ENCODE assay signal across 1 cellular context in the genomic region with DNA sequence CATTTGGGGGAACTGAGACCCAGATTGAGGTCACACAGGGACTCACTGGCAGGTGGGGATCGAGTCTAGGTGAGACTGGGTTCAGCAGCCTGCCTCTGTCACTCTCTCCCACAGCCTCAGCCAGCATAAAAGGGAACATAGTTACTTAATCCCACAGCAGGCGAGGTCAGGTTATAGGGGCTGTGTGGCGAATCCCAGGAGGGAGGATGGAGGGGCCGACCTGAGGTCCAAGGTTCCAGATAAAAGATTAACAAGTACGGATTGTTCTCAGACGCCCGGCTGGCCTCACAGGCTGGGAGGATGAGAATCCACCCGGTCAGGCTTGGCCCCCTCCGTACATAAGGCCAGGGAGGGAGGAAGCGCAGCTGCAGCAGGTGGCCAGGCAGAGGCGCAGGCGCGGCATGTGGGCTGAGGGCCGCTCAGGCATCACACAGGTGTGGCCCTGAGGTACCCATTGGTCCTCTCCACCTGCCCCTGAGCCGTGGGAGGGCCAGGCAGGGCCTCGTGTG.
TF ChIP-seq lines count a peak whose summit lies in the region.

No MANE protein-coding gene starts in this region.

TF ChIP-seq in HepG2, 621 proteins besides CTCF, POLR2A, EP300 and RAD21 (continued from another document and continues in another):
- TF ChIP-seq NAIF1 (CRISPR knock-in tag; IDR thresholded peaks at IDR 0.05; ENCODE audit: borderline replicate concordance) = no peak
- TF ChIP-seq ZNF468 (CRISPR knock-in tag; IDR thresholded peaks at IDR 0.05) = no peak
- no peak; the same call in 1 of the 2 replicates for TF ChIP-seq NCOA2 (CRISPR knock-in tag; IDR thresholded peaks at IDR 0.05)
- no peak for TF ChIP-seq MED13 (CRISPR knock-in tag; IDR thresholded peaks at IDR 0.05)
- TF ChIP-seq CC2D1A (CRISPR knock-in tag; IDR thresholded peaks at IDR 0.05) = no peak
- TF ChIP-seq RFXAP (CRISPR knock-in tag; IDR thresholded peaks at IDR 0.05; ENCODE audit: borderline replicate concordance) = 0 out of 2 replicates have a peak, but pooled peaks have one; percentile 56
- TF ChIP-seq, protein P1, sequence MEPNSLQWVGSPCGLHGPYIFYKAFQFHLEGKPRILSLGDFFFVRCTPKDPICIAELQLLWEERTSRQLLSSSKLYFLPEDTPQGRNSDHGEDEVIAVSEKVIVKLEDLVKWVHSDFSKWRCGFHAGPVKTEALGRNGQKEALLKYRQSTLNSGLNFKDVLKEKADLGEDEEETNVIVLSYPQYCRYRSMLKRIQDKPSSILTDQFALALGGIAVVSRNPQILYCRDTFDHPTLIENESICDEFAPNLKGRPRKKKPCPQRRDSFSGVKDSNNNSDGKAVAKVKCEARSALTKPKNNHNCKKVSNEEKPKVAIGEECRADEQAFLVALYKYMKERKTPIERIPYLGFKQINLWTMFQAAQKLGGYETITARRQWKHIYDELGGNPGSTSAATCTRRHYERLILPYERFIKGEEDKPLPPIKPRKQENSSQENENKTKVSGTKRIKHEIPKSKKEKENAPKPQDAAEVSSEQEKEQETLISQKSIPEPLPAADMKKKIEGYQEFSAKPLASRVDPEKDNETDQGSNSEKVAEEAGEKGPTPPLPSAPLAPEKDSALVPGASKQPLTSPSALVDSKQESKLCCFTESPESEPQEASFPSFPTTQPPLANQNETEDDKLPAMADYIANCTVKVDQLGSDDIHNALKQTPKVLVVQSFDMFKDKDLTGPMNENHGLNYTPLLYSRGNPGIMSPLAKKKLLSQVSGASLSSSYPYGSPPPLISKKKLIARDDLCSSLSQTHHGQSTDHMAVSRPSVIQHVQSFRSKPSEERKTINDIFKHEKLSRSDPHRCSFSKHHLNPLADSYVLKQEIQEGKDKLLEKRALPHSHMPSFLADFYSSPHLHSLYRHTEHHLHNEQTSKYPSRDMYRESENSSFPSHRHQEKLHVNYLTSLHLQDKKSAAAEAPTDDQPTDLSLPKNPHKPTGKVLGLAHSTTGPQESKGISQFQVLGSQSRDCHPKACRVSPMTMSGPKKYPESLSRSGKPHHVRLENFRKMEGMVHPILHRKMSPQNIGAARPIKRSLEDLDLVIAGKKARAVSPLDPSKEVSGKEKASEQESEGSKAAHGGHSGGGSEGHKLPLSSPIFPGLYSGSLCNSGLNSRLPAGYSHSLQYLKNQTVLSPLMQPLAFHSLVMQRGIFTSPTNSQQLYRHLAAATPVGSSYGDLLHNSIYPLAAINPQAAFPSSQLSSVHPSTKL (CRISPR knock-in tag; IDR thresholded peaks at IDR 0.05) = peak; percentile 64; the same call in 1 of the 2 replicates
- TF ChIP-seq, protein P2, sequence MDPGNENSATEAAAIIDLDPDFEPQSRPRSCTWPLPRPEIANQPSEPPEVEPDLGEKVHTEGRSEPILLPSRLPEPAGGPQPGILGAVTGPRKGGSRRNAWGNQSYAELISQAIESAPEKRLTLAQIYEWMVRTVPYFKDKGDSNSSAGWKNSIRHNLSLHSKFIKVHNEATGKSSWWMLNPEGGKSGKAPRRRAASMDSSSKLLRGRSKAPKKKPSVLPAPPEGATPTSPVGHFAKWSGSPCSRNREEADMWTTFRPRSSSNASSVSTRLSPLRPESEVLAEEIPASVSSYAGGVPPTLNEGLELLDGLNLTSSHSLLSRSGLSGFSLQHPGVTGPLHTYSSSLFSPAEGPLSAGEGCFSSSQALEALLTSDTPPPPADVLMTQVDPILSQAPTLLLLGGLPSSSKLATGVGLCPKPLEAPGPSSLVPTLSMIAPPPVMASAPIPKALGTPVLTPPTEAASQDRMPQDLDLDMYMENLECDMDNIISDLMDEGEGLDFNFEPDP (CRISPR knock-in tag; conservative IDR thresholded peaks at IDR 0.05) = no peak
- TF ChIP-seq ELF1 (CRISPR knock-in tag; IDR thresholded peaks at IDR 0.05) = peak; percentile 41
- peak; percentile 70 for TF ChIP-seq ZNF501 (CRISPR knock-in tag; IDR thresholded peaks at IDR 0.05)
- peak; percentile 28; the same call in 1 of the 2 replicates for TF ChIP-seq IRF2 (CRISPR knock-in tag; IDR thresholded peaks at IDR 0.05)
- TF ChIP-seq PRPF4 (IDR thresholded peaks at IDR 0.05; ENCODE audit: low read depth, low read length, poor library complexity, severe bottlenecking) = no peak
- peak; percentile 83 for TF ChIP-seq RARA (CRISPR knock-in tag; IDR thresholded peaks at IDR 0.05)
- peak; percentile 61; the same call in 1 of the 2 replicates for TF ChIP-seq ELF3 (CRISPR knock-in tag; IDR thresholded peaks at IDR 0.05)
- 0 out of 2 replicates have a peak, but pooled peaks have one; percentile 27 for TF ChIP-seq TARDBP (CRISPR knock-in tag; IDR thresholded peaks at IDR 0.05)
- TF ChIP-seq, protein P3, sequence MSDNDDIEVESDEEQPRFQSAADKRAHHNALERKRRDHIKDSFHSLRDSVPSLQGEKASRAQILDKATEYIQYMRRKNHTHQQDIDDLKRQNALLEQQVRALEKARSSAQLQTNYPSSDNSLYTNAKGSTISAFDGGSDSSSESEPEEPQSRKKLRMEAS (IDR thresholded peaks at IDR 0.05) = peak; percentile 76
- no peak for TF ChIP-seq ZIK1 (CRISPR knock-in tag; IDR thresholded peaks at IDR 0.05; ENCODE audit: borderline replicate concordance, low read depth)
- no peak for TF ChIP-seq TAF1 (CRISPR knock-in tag; IDR thresholded peaks at IDR 0.05)
- TF ChIP-seq ZEB1 (IDR thresholded peaks at IDR 0.05; ENCODE audit: insufficient replicate concordance, low read depth) = peak; percentile 56
- peak; percentile 54; the same call in 1 of the 2 replicates for TF ChIP-seq ZMYM3 (CRISPR knock-in tag; IDR thresholded peaks at IDR 0.05)
- no peak for TF ChIP-seq CCAR2 (optimal IDR thresholded peaks at IDR 0.05; ENCODE audit: low read depth, low read length)
- no peak for TF ChIP-seq ZBTB21 (CRISPR knock-in tag; IDR thresholded peaks at IDR 0.05)
- TF ChIP-seq BCL6 (CRISPR knock-in tag; IDR thresholded peaks at IDR 0.05) = 0 out of 2 replicates have a peak, but pooled peaks have one; percentile 21
- no peak for TF ChIP-seq KAT7 (CRISPR knock-in tag; IDR thresholded peaks at IDR 0.05; ENCODE audit: borderline replicate concordance)
- peak; percentile 67 for TF ChIP-seq HNF4G (IDR thresholded peaks at IDR 0.05; ENCODE audit: borderline replicate concordance, low read depth, low read length)
- TF ChIP-seq HNF4G (CRISPR knock-in tag; IDR thresholded peaks at IDR 0.05; ENCODE audit: borderline replicate concordance, low read depth) = peak; percentile 53; the same call in 1 of the 2 replicates
- peak; percentile 43; the same call in 1 of the 2 replicates for TF ChIP-seq ZFY (CRISPR knock-in tag; IDR thresholded peaks at IDR 0.05)
- TF ChIP-seq ZNF850 (CRISPR knock-in tag; conservative IDR thresholded peaks at IDR 0.05) = no peak
- no peak for TF ChIP-seq PHF8 (CRISPR knock-in tag; IDR thresholded peaks at IDR 0.05)
- TF ChIP-seq, protein P4, sequence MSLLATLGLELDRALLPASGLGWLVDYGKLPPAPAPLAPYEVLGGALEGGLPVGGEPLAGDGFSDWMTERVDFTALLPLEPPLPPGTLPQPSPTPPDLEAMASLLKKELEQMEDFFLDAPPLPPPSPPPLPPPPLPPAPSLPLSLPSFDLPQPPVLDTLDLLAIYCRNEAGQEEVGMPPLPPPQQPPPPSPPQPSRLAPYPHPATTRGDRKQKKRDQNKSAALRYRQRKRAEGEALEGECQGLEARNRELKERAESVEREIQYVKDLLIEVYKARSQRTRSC (CRISPR knock-in tag; IDR thresholded peaks at IDR 0.05; ENCODE audit: low read depth) = no peak
- TF ChIP-seq, protein P5, sequence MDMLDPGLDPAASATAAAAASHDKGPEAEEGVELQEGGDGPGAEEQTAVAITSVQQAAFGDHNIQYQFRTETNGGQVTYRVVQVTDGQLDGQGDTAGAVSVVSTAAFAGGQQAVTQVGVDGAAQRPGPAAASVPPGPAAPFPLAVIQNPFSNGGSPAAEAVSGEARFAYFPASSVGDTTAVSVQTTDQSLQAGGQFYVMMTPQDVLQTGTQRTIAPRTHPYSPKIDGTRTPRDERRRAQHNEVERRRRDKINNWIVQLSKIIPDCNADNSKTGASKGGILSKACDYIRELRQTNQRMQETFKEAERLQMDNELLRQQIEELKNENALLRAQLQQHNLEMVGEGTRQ (IDR thresholded peaks at IDR 0.05; ENCODE audit: low read depth, low read length) = no peak
- TF ChIP-seq, protein P5 (CRISPR knock-in tag; IDR thresholded peaks at IDR 0.05; ENCODE audit: borderline replicate concordance) = no peak
- TF ChIP-seq, protein P6, sequence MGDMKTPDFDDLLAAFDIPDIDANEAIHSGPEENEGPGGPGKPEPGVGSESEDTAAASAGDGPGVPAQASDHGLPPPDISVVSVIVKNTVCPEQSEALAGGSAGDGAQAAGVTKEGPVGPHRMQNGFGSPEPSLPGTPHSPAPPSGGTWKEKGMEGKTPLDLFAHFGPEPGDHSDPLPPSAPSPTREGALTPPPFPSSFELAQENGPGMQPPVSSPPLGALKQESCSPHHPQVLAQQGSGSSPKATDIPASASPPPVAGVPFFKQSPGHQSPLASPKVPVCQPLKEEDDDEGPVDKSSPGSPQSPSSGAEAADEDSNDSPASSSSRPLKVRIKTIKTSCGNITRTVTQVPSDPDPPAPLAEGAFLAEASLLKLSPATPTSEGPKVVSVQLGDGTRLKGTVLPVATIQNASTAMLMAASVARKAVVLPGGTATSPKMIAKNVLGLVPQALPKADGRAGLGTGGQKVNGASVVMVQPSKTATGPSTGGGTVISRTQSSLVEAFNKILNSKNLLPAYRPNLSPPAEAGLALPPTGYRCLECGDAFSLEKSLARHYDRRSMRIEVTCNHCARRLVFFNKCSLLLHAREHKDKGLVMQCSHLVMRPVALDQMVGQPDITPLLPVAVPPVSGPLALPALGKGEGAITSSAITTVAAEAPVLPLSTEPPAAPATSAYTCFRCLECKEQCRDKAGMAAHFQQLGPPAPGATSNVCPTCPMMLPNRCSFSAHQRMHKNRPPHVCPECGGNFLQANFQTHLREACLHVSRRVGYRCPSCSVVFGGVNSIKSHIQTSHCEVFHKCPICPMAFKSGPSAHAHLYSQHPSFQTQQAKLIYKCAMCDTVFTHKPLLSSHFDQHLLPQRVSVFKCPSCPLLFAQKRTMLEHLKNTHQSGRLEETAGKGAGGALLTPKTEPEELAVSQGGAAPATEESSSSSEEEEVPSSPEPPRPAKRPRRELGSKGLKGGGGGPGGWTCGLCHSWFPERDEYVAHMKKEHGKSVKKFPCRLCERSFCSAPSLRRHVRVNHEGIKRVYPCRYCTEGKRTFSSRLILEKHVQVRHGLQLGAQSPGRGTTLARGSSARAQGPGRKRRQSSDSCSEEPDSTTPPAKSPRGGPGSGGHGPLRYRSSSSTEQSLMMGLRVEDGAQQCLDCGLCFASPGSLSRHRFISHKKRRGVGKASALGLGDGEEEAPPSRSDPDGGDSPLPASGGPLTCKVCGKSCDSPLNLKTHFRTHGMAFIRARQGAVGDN (CRISPR knock-in tag; IDR thresholded peaks at IDR 0.05) = peak; percentile 88
- TF ChIP-seq, protein P7, sequence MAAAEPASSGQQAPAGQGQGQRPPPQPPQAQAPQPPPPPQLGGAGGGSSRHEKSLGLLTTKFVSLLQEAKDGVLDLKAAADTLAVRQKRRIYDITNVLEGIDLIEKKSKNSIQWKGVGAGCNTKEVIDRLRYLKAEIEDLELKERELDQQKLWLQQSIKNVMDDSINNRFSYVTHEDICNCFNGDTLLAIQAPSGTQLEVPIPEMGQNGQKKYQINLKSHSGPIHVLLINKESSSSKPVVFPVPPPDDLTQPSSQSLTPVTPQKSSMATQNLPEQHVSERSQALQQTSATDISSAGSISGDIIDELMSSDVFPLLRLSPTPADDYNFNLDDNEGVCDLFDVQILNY (CRISPR knock-in tag; conservative IDR thresholded peaks at IDR 0.05) = no peak
- no peak for TF ChIP-seq FOXK2 (IDR thresholded peaks at IDR 0.05)
- TF ChIP-seq KDM6A (CRISPR knock-in tag; IDR thresholded peaks at IDR 0.05; ENCODE audit: low read depth) = 0 out of 2 replicates have a peak, but pooled peaks have one; percentile 48
- TF ChIP-seq ZNF260 (CRISPR knock-in tag; IDR thresholded peaks at IDR 0.05; ENCODE audit: borderline replicate concordance, low read depth) = no peak
- no peak for TF ChIP-seq DNMT3B (CRISPR knock-in tag; conservative IDR thresholded peaks at IDR 0.05)
- TF ChIP-seq ZFP90 (CRISPR knock-in tag; IDR thresholded peaks at IDR 0.05; ENCODE audit: borderline replicate concordance) = no peak
- TF ChIP-seq, protein P8, sequence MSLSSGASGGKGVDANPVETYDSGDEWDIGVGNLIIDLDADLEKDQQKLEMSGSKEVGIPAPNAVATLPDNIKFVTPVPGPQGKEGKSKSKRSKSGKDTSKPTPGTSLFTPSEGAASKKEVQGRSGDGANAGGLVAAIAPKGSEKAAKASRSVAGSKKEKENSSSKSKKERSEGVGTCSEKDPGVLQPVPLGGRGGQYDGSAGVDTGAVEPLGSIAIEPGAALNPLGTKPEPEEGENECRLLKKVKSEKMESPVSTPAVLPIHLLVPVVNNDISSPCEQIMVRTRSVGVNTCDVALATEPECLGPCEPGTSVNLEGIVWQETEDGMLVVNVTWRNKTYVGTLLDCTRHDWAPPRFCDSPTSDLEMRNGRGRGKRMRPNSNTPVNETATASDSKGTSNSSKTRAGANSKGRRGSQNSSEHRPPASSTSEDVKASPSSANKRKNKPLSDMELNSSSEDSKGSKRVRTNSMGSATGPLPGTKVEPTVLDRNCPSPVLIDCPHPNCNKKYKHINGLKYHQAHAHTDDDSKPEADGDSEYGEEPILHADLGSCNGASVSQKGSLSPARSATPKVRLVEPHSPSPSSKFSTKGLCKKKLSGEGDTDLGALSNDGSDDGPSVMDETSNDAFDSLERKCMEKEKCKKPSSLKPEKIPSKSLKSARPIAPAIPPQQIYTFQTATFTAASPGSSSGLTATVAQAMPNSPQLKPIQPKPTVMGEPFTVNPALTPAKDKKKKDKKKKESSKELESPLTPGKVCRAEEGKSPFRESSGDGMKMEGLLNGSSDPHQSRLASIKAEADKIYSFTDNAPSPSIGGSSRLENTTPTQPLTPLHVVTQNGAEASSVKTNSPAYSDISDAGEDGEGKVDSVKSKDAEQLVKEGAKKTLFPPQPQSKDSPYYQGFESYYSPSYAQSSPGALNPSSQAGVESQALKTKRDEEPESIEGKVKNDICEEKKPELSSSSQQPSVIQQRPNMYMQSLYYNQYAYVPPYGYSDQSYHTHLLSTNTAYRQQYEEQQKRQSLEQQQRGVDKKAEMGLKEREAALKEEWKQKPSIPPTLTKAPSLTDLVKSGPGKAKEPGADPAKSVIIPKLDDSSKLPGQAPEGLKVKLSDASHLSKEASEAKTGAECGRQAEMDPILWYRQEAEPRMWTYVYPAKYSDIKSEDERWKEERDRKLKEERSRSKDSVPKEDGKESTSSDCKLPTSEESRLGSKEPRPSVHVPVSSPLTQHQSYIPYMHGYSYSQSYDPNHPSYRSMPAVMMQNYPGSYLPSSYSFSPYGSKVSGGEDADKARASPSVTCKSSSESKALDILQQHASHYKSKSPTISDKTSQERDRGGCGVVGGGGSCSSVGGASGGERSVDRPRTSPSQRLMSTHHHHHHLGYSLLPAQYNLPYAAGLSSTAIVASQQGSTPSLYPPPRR (CRISPR knock-in tag; IDR thresholded peaks at IDR 0.05; ENCODE audit: borderline replicate concordance) = peak; percentile 44
